8 cellular contexts compared by ENCODE assay signal in genomic region chr6:34146021-34146782, GRCh38. TPM values are rescaled to one million over a fixed set of nuclear protein-coding genes. Genes with fewer than 3 reads are reported as not detected.
DNase-seq lines count a peak whose midpoint lies in the region; ATAC-seq and TF ChIP-seq lines count a peak whose summit lies in the region.

Gene GRM4 (minus strand): TSS chr6:34146087. CDS start chr6:34133496, 12,591 bp downstream.

- DNase-seq in CD14-positive monocyte (ENCODE audit: low spot score): peak; percentile 16
- DNase-seq in effector memory CD4-positive, alpha-beta T cell: no peak
- DNase-seq in neural crest cell (ENCODE audit: low read depth, low spot score): no peak
- no peak for DNase-seq in GM13976 (ENCODE audit: low spot score)
- DNase-seq in medulla oblongata (ENCODE audit: extremely low spot score): no peak

- no peaks in the 10 kb centered on the region for H3K9me3 ChIP-seq in effector memory CD4-positive, alpha-beta T cell (ENCODE audit: control insufficient read depth, low read length)

- peaks cover 67 to 91% (median 74%) of the 10 kb centered on the region in 3 donors for H3K27me3 Mint-ChIP-seq in CD14-positive monocyte (ENCODE audit: low read depth in 3 of 3)
- peaks cover 27% of the 10 kb centered on the region for H3K27me3 Mint-ChIP-seq in IgD-negative memory B cell
- H3K27me3 Mint-ChIP-seq in neural crest cell (ENCODE audit: low read depth): peaks cover 93% of the 10 kb centered on the region

- H3K4me1 Mint-ChIP-seq in CD14-positive monocyte (peaks cover 2% of the 10 kb centered on the region), IgD-negative memory B cell (peaks cover 0 to 15% (median 11%) of the 10 kb centered on the region in 3 donors), neural crest cell (peaks cover 7% of the 10 kb centered on the region)

- ATAC-seq in HG03354 (IDR thresholded peaks at IDR 0.05; ENCODE audit: poor library complexity, severe bottlenecking, unreplicated experiment) (no peak), GM18858 (IDR thresholded peaks at IDR 0.05; ENCODE audit: unreplicated experiment) (no peak)

- H3K4me3 ChIP-seq in effector memory CD4-positive, alpha-beta T cell (ENCODE audit: insufficient read depth, low read depth, low read length, poor library complexity, severe bottlenecking): peak within 1 kb of the TSS; percentile 55

- H3K9me3 Mint-ChIP-seq in CD14-positive monocyte (peaks cover 0 to 6% (median 1%) of the 10 kb centered on the region in 7 donors), IgD-negative memory B cell (peaks cover 0 to 3% (median 0%) of the 10 kb centered on the region in 3 donors), neural crest cell (no peaks in the 10 kb centered on the region)

- no peaks in the 10 kb centered on the region for H3K36me3 ChIP-seq in effector memory CD4-positive, alpha-beta T cell (ENCODE audit: control insufficient read depth, insufficient read depth, low read length)

- H3K4me1 ChIP-seq in effector memory CD4-positive, alpha-beta T cell (ENCODE audit: control insufficient read depth, insufficient read depth, low read length, poor library complexity, severe bottlenecking): peaks cover 27% of the 10 kb centered on the region

- in situ Hi-C loops in GM13976 (cut with MboI; ENCODE audit: low sequenced_read_pairs, unreplicated experiment): loop anchor here (10.0 kb wide), 1 partner anchor 381 kb away; no protein-coding TSS in a partner anchor

- H3K4me3 Mint-ChIP-seq in CD14-positive monocyte (peak within 1 kb of the TSS in 1 of 2 donors; percentile 78), IgD-negative memory B cell (peak within 1 kb of the TSS; percentile 26 to 84 (median 76)), neural crest cell (peak within 1 kb of the TSS; percentile 47)

- intact Hi-C loops in CD14-positive monocyte (cut with micrococcal nuclease): no loop called here

- no peak for TF ChIP-seq CTCF in CD14-positive monocyte (IDR thresholded peaks at IDR 0.05)
- TF ChIP-seq CTCF in neural crest cell (conservative IDR thresholded peaks at IDR 0.05): no peak
- TF ChIP-seq CTCF in GM13976 (IDR thresholded peaks at IDR 0.05; ENCODE audit: borderline replicate concordance, control extremely low read depth, extremely low read depth, insufficient read depth, missing control alignments): no peak

- H3K27ac Mint-ChIP-seq in CD14-positive monocyte (no peak within 1 kb of the TSS), IgD-negative memory B cell (no peak within 1 kb of the TSS), neural crest cell (ENCODE audit: unreplicated experiment) (no peak within 1 kb of the TSS)

- H3K36me3 Mint-ChIP-seq in CD14-positive monocyte (peaks cover 0 to 2% of the 10 kb centered on the region in 2 donors), IgD-negative memory B cell (no peaks in the 10 kb centered on the region), neural crest cell (ENCODE audit: low read depth) (no peaks in the 10 kb centered on the region)

- H3K27ac ChIP-seq in effector memory CD4-positive, alpha-beta T cell (ENCODE audit: insufficient read depth, low read length, poor library complexity, severe bottlenecking): no peak within 1 kb of the TSS

- peaks cover 44% of the 10 kb centered on the region for H3K27me3 ChIP-seq in effector memory CD4-positive, alpha-beta T cell (replicated peaks; ENCODE audit: control insufficient read depth, insufficient read depth, low read length, poor library complexity, severe bottlenecking)

RNA-seq across cellular contexts. Expression of gene GRM4, which starts in this region (rescaled TPM):
- not detected for polyA plus RNA-seq in CD14-positive monocyte
- polyA plus RNA-seq in IgD-negative memory B cell: not detected
- total RNA-seq in neural crest cell: not detected in 2 replicates

Comparison
In these comparisons a context has a peak if more than half of its experiments do, and no peak if none do; other contexts are left out.
1. Peak in DNase-seq in CD14-positive monocyte; RNA of the gene not detected or under 1 TPM.